In the genomic region with DNA sequence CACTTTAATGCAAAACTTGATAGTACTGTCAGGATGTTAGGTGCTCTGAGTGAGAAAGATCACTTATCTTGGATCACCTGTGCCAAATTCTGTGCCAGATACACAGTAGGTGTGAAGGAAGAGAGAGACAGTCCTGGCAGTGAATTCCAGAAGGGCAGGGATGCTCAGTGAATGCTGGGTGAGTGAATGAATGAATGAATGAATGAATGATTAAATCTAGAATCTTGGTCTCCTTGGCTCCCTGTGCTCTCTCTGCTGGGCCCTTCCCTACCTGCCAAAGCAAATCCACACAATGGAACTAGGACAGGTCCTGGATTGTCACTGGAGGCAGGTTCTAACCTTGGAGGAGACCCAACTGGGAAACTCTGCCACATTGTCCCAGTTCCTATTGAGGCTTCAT, we compare ENCODE assay signal across 26 cellular contexts.
"Had no signal": no experiment of that assay in that cellular context is flagged by ENCODE, and none has a peak within 500 bp of the region (broad histone marks: within the 10 kb centered on the region; RNA-seq: fewer than 3 reads in every experiment).

No MANE protein-coding gene starts in this region.

- H3K4me2 ChIP-seq: hepatocyte had no signal

- FAIRE-seq: colon, endometrium, endothelial cell of umbilical vein, frontal cortex had no signal

- H3K27me3 ChIP-seq: colonic mucosa, esophagus squamous epithelium, foreskin keratinocyte, gastrocnemius medialis, gastroesophageal sphincter, hepatocyte had no signal

- H3K4me1 ChIP-seq: colonic mucosa, gastrocnemius medialis, gastroesophageal sphincter, heart left ventricle, heart right ventricle had no signal

- H3K4me3 ChIP-seq: colonic mucosa, coronary artery, dorsolateral prefrontal cortex, esophagus squamous epithelium, gastrocnemius medialis, gastroesophageal sphincter, heart left ventricle, heart right ventricle, hepatocyte had no signal

- H3K36me3 ChIP-seq: colonic mucosa, esophagus squamous epithelium, gastrocnemius medialis, gastroesophageal sphincter, heart left ventricle, heart right ventricle had no signal

- H3K9me3 Mint-ChIP-seq: dendritic cell treated with granulocyte-macrophage colony-stimulating factor and Interleukin-4, amounts not matched to agents 40 ng/mL and 50 ng/mL, for 4 days; effector memory CD8-positive, alpha-beta T cell had no signal

- H3K27ac ChIP-seq: colonic mucosa, coronary artery, dorsolateral prefrontal cortex, epithelial cell of prostate, esophagus squamous epithelium, foreskin keratinocyte, gastrocnemius medialis, gastroesophageal sphincter, heart left ventricle, heart right ventricle, hepatocyte had no signal

- DNase-seq: colonic mucosa; cortex of kidney; dermis blood vessel endothelial cell; dorsolateral prefrontal cortex; effector CD4-positive, alpha-beta T cell; effector memory CD8-positive, alpha-beta T cell; erythroblast; esophagus squamous epithelium; foreskin fibroblast; foreskin keratinocyte; foreskin melanocyte; gastrocnemius medialis; glutamatergic neuron; head of caudate nucleus; heart left ventricle; heart right ventricle had no signal

- H3K4me3 Mint-ChIP-seq: dendritic cell treated with granulocyte-macrophage colony-stimulating factor and Interleukin-4, amounts not matched to agents 40 ng/mL and 50 ng/mL, for 4 days; effector memory CD8-positive, alpha-beta T cell had no signal

- H2AFZ ChIP-seq: hepatocyte had no signal

- H3K9me3 ChIP-seq: colonic mucosa, esophagus squamous epithelium, gastrocnemius medialis, gastroesophageal sphincter, heart left ventricle, heart right ventricle had no signal

- H3K79me2 ChIP-seq: hepatocyte had no signal

- ATAC-seq: effector memory CD8-positive, alpha-beta T cell; esophagus mucosa; foreskin keratinocyte; gastrocnemius medialis; gastroesophageal sphincter; heart left ventricle; heart right ventricle had no signal

- H3K27ac Mint-ChIP-seq: dendritic cell treated with granulocyte-macrophage colony-stimulating factor and Interleukin-4, amounts not matched to agents 40 ng/mL and 50 ng/mL, for 4 days; effector memory CD8-positive, alpha-beta T cell had no signal
